Comparison of ENCODE assay signal across 26 cellular contexts in the genomic region with DNA sequence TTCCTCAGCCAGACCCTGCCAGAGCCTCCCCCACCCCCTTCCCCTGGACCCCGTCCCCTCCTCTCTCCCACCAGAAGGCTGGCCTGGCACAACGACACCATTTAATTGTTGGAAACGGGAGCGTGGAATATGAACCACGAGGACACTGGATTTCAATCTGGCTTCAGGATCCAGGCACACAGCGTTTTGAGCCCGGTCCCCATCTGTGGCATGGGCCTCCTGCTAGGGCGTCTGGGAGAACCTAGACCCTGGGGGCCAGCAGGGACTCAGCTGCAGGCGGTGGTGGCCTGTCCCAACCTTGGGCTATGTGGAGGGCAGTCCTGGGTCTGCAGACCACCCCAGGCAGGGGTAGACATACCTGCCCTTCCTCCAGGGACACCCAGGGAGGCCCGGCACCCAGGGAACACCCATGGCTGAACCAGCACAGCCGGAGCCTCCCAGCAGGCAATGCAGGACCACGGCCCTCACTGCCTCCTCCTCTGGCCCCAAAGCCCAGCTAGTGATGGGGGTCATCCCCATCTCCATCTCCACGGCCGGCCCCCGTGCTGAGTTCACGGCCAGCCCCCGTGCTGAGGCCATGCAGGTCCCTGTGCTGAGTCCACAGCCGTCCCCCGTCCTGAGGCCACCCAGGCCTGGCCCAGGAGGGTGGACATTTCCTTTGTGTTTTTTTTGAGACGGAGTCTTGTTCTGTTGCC. TPM values are rescaled to one million over a fixed set of nuclear protein-coding genes. Genes with fewer than 3 reads are reported as not detected.
DNase-seq lines count a peak whose midpoint lies in the region; ATAC-seq and TF ChIP-seq lines count a peak whose summit lies in the region.
"Had no signal": no experiment of that assay in that cellular context is flagged by ENCODE, and none has a peak within 500 bp of the region (broad histone marks: within the 10 kb centered on the region; RNA-seq: fewer than 3 reads in every experiment).

No MANE protein-coding gene starts in this region.

- no peak overlapping the region for H3K4me3 ChIP-seq in mucosa of descending colon
- no peak overlapping the region for H3K4me3 ChIP-seq in GM23338
- H3K4me3 ChIP-seq: esophagus squamous epithelium, GM12878, GM23248 had no signal

- H3K4me1 ChIP-seq in mucosa of descending colon (ENCODE audit: low read depth) (no peaks in the 10 kb centered on the region), GM23338 (ENCODE audit: insufficient read depth) (no peaks in the 10 kb centered on the region)

- no peak overlapping the region for H3K4me2 ChIP-seq in GM23338

- H3F3A ChIP-seq in GM23338 (replicated peaks; ENCODE audit: low read depth): no peaks in the 10 kb centered on the region

- H3K27me3 ChIP-seq in GM23338 (ENCODE audit: insufficient read depth): no peaks in the 10 kb centered on the region

- no peaks in the 10 kb centered on the region for H4K20me1 ChIP-seq in GM23338 (replicated peaks; ENCODE audit: insufficient read depth)

- DNase-seq in Right ventricle myocardium superior (peak; percentile 42), Right ventricle myocardium inferior (ENCODE audit: missing footprints) (no peak), mucosa of descending colon (no peak), GM23338 (ENCODE audit: low spot score) (no peak), GM13977 (ENCODE audit: low spot score) (no peak), DMS153 (lab: John Stamatoyannopoulos, UW) (no peak)
- no peak for DNase-seq in activated naive CD8-positive, alpha-beta T cell treated with anti-CD3 and anti-CD28 coated beads, Interleukin-2, amount 50 U/mL, for 24 hours
- no peak for DNase-seq in activated CD4-positive, CD25-positive, alpha-beta regulatory T cell (lab: John Stamatoyannopoulos, UW)
- DNase-seq: aorta, EL, esophagus squamous epithelium, foreskin melanocyte, GM23248, Karpas-422, MV-4-11, NCI-H1436 treated with DMSO at 0.1 percent for 48 hours, NCI-H2107, NCI-H446 had no signal

- peaks cover 7% of the 10 kb centered on the region for H3K4me1 Mint-ChIP-seq in activated naive CD8-positive, alpha-beta T cell treated with anti-CD3 and anti-CD28 coated beads, Interleukin-2, amount 50 U/mL, for 24 hours
- peaks cover 5% of the 10 kb centered on the region; the same call in 2 of the 3 replicates for H3K4me1 Mint-ChIP-seq in GM23338

- in situ Hi-C loops in GM13977 (cut with MboI; ENCODE audit: low pct_unique_long_range_greater_than_20kb, low sequenced_read_pairs, unreplicated experiment): no loop called here

- peaks cover 2% of the 10 kb centered on the region for H3K27me3 Mint-ChIP-seq in activated naive CD8-positive, alpha-beta T cell treated with anti-CD3 and anti-CD28 coated beads, Interleukin-2, amount 50 U/mL, for 24 hours
- peaks cover 5% of the 10 kb centered on the region for H3K27me3 Mint-ChIP-seq in GM23338 (ENCODE audit: insufficient read depth, low read depth, poor library complexity)
- H3K27me3 Mint-ChIP-seq: activated CD8-positive, alpha-beta memory T cell treated with anti-CD3 and anti-CD28 coated beads, Interleukin-2, amount 10 ng/mL, durations not matched to agents 7 days and 5 days had no signal

- no peak overlapping the region for H3K4me3 Mint-ChIP-seq in activated naive CD8-positive, alpha-beta T cell treated with anti-CD3 and anti-CD28 coated beads, Interleukin-2, amount 50 U/mL, for 24 hours
- H3K4me3 Mint-ChIP-seq in GM23338: no peak overlapping the region
- H3K4me3 Mint-ChIP-seq: activated CD8-positive, alpha-beta memory T cell treated with anti-CD3 and anti-CD28 coated beads, Interleukin-2, amount 10 ng/mL, durations not matched to agents 7 days and 5 days; activated naive CD4-positive, alpha-beta T cell treated with anti-CD3 and anti-CD28 coated beads for 36 hours; memory B cell; T-helper 2 cell treated with Interferon-gamma antibody and Interleukin-4, amounts not matched to agents 5 μg/mL and 100 μg/mL, for 36 hours had no signal

- no peaks in the 10 kb centered on the region for H3K9me3 ChIP-seq in mucosa of descending colon
- H3K9me3 ChIP-seq: esophagus squamous epithelium had no signal

- no peaks in the 10 kb centered on the region for H3K79me2 ChIP-seq in GM23338 (replicated peaks; ENCODE audit: insufficient read depth)

- H3K36me3 Mint-ChIP-seq in activated naive CD8-positive, alpha-beta T cell treated with anti-CD3 and anti-CD28 coated beads, Interleukin-2, amount 50 U/mL, for 24 hours (ENCODE audit: low read depth): no peaks in the 10 kb centered on the region
- no peaks in the 10 kb centered on the region for H3K36me3 Mint-ChIP-seq in GM23338 (ENCODE audit: low read depth)
- H3K36me3 Mint-ChIP-seq: activated CD8-positive, alpha-beta memory T cell treated with anti-CD3 and anti-CD28 coated beads, Interleukin-2, amount 10 ng/mL, durations not matched to agents 7 days and 5 days; memory B cell had no signal

- no peak overlapping the region for H2AFZ ChIP-seq in GM23338
- H2AFZ ChIP-seq: GM23248 had no signal

- H3K9me3 Mint-ChIP-seq in activated naive CD8-positive, alpha-beta T cell treated with anti-CD3 and anti-CD28 coated beads, Interleukin-2, amount 50 U/mL, for 24 hours: no peaks in the 10 kb centered on the region
- no peaks in the 10 kb centered on the region for H3K9me3 Mint-ChIP-seq in GM23338
- H3K9me3 Mint-ChIP-seq: activated CD4-positive, alpha-beta T cell treated with anti-CD3 and anti-CD28 coated beads, Interleukin-2, amount 10 ng/mL, durations not matched to agents 24 days and 14 days; activated naive CD4-positive, alpha-beta T cell treated with anti-CD3 and anti-CD28 coated beads for 36 hours; memory B cell; T-helper 2 cell treated with Interferon-gamma antibody and Interleukin-4, amounts not matched to agents 5 μg/mL and 100 μg/mL, for 36 hours had no signal

- no peaks in the 10 kb centered on the region for H3K9me2 ChIP-seq in GM23338 (ENCODE audit: insufficient read depth)

- intact Hi-C loops in Right ventricle myocardium superior (cut with DNase I): no loop called here
- intact Hi-C loops in Right ventricle myocardium inferior (cut with DNase I): no loop called here
- intact Hi-C loops in mucosa of descending colon (cut with DNase I, micrococcal nuclease): no loop called here

- no peak overlapping the region for H3K27ac Mint-ChIP-seq in activated naive CD8-positive, alpha-beta T cell treated with anti-CD3 and anti-CD28 coated beads, Interleukin-2, amount 50 U/mL, for 24 hours
- no peak overlapping the region for H3K27ac Mint-ChIP-seq in GM23338
- H3K27ac Mint-ChIP-seq: activated CD4-positive, alpha-beta T cell treated with anti-CD3 and anti-CD28 coated beads, Interleukin-2, amount 10 ng/mL, durations not matched to agents 24 days and 14 days; activated naive CD4-positive, alpha-beta T cell treated with anti-CD3 and anti-CD28 coated beads for 36 hours; memory B cell; T-helper 2 cell treated with Interferon-gamma antibody and Interleukin-4, amounts not matched to agents 5 μg/mL and 100 μg/mL, for 36 hours had no signal

- H3K36me3 ChIP-seq in mucosa of descending colon (ENCODE audit: low read depth) (no peaks in the 10 kb centered on the region), GM23338 (ENCODE audit: insufficient read depth) (no peaks in the 10 kb centered on the region)
- H3K36me3 ChIP-seq: esophagus squamous epithelium had no signal

- no peak for ATAC-seq in Right ventricle myocardium superior (ENCODE audit: poor library complexity)
- no peak for ATAC-seq in Right ventricle myocardium inferior
- peak; percentile 12 for ATAC-seq in activated naive CD8-positive, alpha-beta T cell treated with anti-CD3 and anti-CD28 coated beads, Interleukin-2, amount 50 U/mL, for 24 hours
- peak; percentile 10 for ATAC-seq in mucosa of descending colon
- no peak for ATAC-seq in GM23338
- ATAC-seq: GM12878, left lobe of liver had no signal

- TF ChIP-seq CTCF in mucosa of descending colon (IDR thresholded peaks at IDR 0.05) (no peak), GM23338 (conservative IDR thresholded peaks at IDR 0.05; ENCODE audit: low read depth in 2 of 2) (no peak), GM13977 (IDR thresholded peaks at IDR 0.05; ENCODE audit: extremely low read depth, insufficient read depth, missing control alignments) (no peak)

- no peak overlapping the region for H3K27ac ChIP-seq in GM23338 (ENCODE audit: low read depth)
- H3K27ac ChIP-seq: C4-2B, esophagus squamous epithelium, GM23248 had no signal

TF ChIP-seq in GM23338, 12 proteins besides CTCF, POLR2A, EP300 and RAD21 (continues in another document):
- TF ChIP-seq EZH2 (IDR thresholded peaks at IDR 0.05; ENCODE audit: low read depth, unreplicated experiment) (no peak), STAT1 (IDR thresholded peaks at IDR 0.05; ENCODE audit: unreplicated experiment) (no peak), ZNF331 (CRISPR knock-in tag; IDR thresholded peaks at IDR 0.05; ENCODE audit: low read depth) (no peak), CREB1 (CRISPR knock-in tag; IDR thresholded peaks at IDR 0.05; ENCODE audit: low read depth) (no peak), POLR2AphosphoS5 (IDR thresholded peaks at IDR 0.05; ENCODE audit: low read depth) (no peak)
- TF ChIP-seq, protein P1, sequence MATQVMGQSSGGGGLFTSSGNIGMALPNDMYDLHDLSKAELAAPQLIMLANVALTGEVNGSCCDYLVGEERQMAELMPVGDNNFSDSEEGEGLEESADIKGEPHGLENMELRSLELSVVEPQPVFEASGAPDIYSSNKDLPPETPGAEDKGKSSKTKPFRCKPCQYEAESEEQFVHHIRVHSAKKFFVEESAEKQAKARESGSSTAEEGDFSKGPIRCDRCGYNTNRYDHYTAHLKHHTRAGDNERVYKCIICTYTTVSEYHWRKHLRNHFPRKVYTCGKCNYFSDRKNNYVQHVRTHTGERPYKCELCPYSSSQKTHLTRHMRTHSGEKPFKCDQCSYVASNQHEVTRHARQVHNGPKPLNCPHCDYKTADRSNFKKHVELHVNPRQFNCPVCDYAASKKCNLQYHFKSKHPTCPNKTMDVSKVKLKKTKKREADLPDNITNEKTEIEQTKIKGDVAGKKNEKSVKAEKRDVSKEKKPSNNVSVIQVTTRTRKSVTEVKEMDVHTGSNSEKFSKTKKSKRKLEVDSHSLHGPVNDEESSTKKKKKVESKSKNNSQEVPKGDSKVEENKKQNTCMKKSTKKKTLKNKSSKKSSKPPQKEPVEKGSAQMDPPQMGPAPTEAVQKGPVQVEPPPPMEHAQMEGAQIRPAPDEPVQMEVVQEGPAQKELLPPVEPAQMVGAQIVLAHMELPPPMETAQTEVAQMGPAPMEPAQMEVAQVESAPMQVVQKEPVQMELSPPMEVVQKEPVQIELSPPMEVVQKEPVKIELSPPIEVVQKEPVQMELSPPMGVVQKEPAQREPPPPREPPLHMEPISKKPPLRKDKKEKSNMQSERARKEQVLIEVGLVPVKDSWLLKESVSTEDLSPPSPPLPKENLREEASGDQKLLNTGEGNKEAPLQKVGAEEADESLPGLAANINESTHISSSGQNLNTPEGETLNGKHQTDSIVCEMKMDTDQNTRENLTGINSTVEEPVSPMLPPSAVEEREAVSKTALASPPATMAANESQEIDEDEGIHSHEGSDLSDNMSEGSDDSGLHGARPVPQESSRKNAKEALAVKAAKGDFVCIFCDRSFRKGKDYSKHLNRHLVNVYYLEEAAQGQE (IDR thresholded peaks at IDR 0.05; ENCODE audit: unreplicated experiment): no peak

RNA-seq across cellular contexts. Expression of a gene that starts 18.4 kb away (rescaled TPM):
- 107 TPM for total RNA-seq in Right ventricle myocardium superior
- 119 TPM for total RNA-seq in Right ventricle myocardium inferior
- total RNA-seq in mucosa of descending colon: 10 to 100 TPM; 55.5 to 70.4 (median 64.0) TPM
- 86.6 and 95.7 TPM in 2 replicates for total RNA-seq in GM23338 (2014; rRNA removed; shearing (Covaris generic))
- polyA plus RNA-seq in GM23338 (2016; fragmentation: Nextera tagmentation; extraction: Ambion mirVana): 63.2 and 71.6 TPM in 2 replicates

Comparison
In these comparisons a context has a peak if more than half of its experiments do, and no peak if none do; other contexts are left out.
1. ATAC-seq: peak in activated naive CD8-positive, alpha-beta T cell treated with anti-CD3 and anti-CD28 coated beads, Interleukin-2, amount 50 U/mL, for 24 hours (single experiment) and mucosa of descending colon (single experiment); none in Right ventricle myocardium superior (single experiment), Right ventricle myocardium inferior (single experiment) and GM23338 (single experiment).